Comparison of ENCODE assay signal across 11 cellular contexts in genomic region chr7:23467281-23467680, GRCh38. TPM values are rescaled to one million over a fixed set of nuclear protein-coding genes. Genes with fewer than 3 reads are reported as not detected.
DNase-seq lines count a peak whose midpoint lies in the region; ATAC-seq and TF ChIP-seq lines count a peak whose summit lies in the region.
"Had no signal": no experiment of that assay in that cellular context is flagged by ENCODE, and none has a peak within 500 bp of the region (broad histone marks: within the 10 kb centered on the region; RNA-seq: fewer than 3 reads in every experiment).

No MANE protein-coding gene starts in this region.

- no peaks in the 10 kb centered on the region for H3K36me3 Mint-ChIP-seq in activated T-cell treated with anti-CD3 and anti-CD28 coated beads, Interleukin-2, amount 50 U/mL, for 24 hours (ENCODE audit: low read depth)

- no peak for TF ChIP-seq CTCF in PC-3 (conservative IDR thresholded peaks at IDR 0.05; ENCODE audit: low read depth, low read length)
- TF ChIP-seq CTCF in epithelial cell of esophagus (IDR thresholded peaks at IDR 0.05; ENCODE audit: insufficient read depth, low read depth, low read length, missing control alignments): no peak

- ATAC-seq in PC-3: no peak

- peaks cover 63% of the 10 kb centered on the region for H3K79me2 ChIP-seq in PC-3 (ENCODE audit: low read length)

- peak overlapping the region; percentile 57 for H3K4me3 Mint-ChIP-seq in activated T-cell treated with anti-CD3 and anti-CD28 coated beads, Interleukin-2, amount 50 U/mL, for 24 hours

- intact Hi-C loops in PC-3 (cut with micrococcal nuclease): no loop called here

- H3K27me3 ChIP-seq in PC-3 (ENCODE audit: low read length): no peaks in the 10 kb centered on the region

- H3K4me1 ChIP-seq in PC-3 (ENCODE audit: insufficient read depth, low read length): peaks cover 55% of the 10 kb centered on the region

- H4K20me1 ChIP-seq in PC-3 (ENCODE audit: low read length): no peaks in the 10 kb centered on the region

- peak overlapping the region; percentile 32 for H3K27ac ChIP-seq in PC-3 (ENCODE audit: low read length)
- H3K27ac ChIP-seq: thoracic aorta had no signal

- CTCF ChIA-PET in PC-3 (lab: Charles Lee): interaction anchor here (0.6 to 1.4 kb wide), 2 partner anchors 78 to 110 kb away, joined by 3 to 5 read pairs; no protein-coding TSS in a partner anchor

- H3K4me1 Mint-ChIP-seq in activated T-cell treated with anti-CD3 and anti-CD28 coated beads, Interleukin-2, amount 50 U/mL, for 24 hours (ENCODE audit: low read depth): peaks cover 38% of the 10 kb centered on the region

- H3K4me2 ChIP-seq in PC-3 (ENCODE audit: low read length): peak overlapping the region; percentile 84

- no peaks in the 10 kb centered on the region for H3F3A ChIP-seq in PC-3 (ENCODE audit: low read length, unreplicated experiment)

- no peaks in the 10 kb centered on the region for H3K9me3 ChIP-seq in PC-3 (ENCODE audit: low read length)
- H3K9me3 ChIP-seq: thoracic aorta had no signal

- DNase-seq in activated T-cell treated with anti-CD3 and anti-CD28 coated beads, Interleukin-2, amount 50 U/mL, for 24 hours: no peak
- DNase-seq in activated T-cell treated with anti-CD3 and anti-CD28 coated beads, Interleukin-2, amount 50 U/mL, for 1 hour: no peak
- DNase-seq in PC-3 (no peak), epithelial cell of esophagus (ENCODE audit: low read depth) (no peak), retina (peak; percentile 66), HCEC 1CT (no peak), NCI-H524 treated with DMSO at 0.1 percent for 48 hours (lab: John Stamatoyannopoulos, UW) (no peak)
- no peak for DNase-seq in activated CD4-positive, CD25-positive, alpha-beta regulatory T cell (lab: John Stamatoyannopoulos, UW)
- DNase-seq: CD4-positive, alpha-beta memory T cell; small intestine had no signal

- no peaks in the 10 kb centered on the region for H3K9me3 Mint-ChIP-seq in activated T-cell treated with anti-CD3 and anti-CD28 coated beads, Interleukin-2, amount 50 U/mL, for 24 hours

- H2AFZ ChIP-seq in PC-3 (ENCODE audit: low read length): peak overlapping the region; percentile 69

- POLR2A ChIA-PET in PC-3 (lab: Charles Lee; ENCODE audit: unreplicated experiment): no interaction called here

- H3K27ac Mint-ChIP-seq in activated T-cell treated with anti-CD3 and anti-CD28 coated beads, Interleukin-2, amount 50 U/mL, for 24 hours: no peak overlapping the region

- H3K36me3 ChIP-seq in PC-3 (ENCODE audit: low read depth, low read length): no peaks in the 10 kb centered on the region
- H3K36me3 ChIP-seq: thoracic aorta had no signal

- peaks cover 82% of the 10 kb centered on the region for H3K27me3 Mint-ChIP-seq in activated T-cell treated with anti-CD3 and anti-CD28 coated beads, Interleukin-2, amount 50 U/mL, for 24 hours

- H3K9ac ChIP-seq in PC-3 (ENCODE audit: low read length): peak overlapping the region; percentile 61; the same call in 1 of the 2 replicates

- H3K9me2 ChIP-seq in PC-3 (replicated peaks; ENCODE audit: low read length): no peaks in the 10 kb centered on the region

- BruUV-seq in PC-3 (replicated peaks; lab: Mats Ljungman, UMichigan): no TSS peak

- H3K4me3 ChIP-seq in PC-3 (ENCODE audit: low read length): peak overlapping the region; percentile 65
- H3K4me3 ChIP-seq in epithelial cell of esophagus (ENCODE audit: low read length): peak overlapping the region; percentile 54
- H3K4me3 ChIP-seq: thoracic aorta had no signal

RNA-seq across cellular contexts. Expression of gene IGF2BP3, which starts 3.0 kb away (rescaled TPM):
- total RNA-seq in PC-3 (2014; rRNA removed): 8.9 and 11.7 TPM in 2 replicates
- total RNA-seq: CD4-positive, alpha-beta memory T cell had no signal
